1 cellular context compared by ENCODE assay signal in the genomic region with DNA sequence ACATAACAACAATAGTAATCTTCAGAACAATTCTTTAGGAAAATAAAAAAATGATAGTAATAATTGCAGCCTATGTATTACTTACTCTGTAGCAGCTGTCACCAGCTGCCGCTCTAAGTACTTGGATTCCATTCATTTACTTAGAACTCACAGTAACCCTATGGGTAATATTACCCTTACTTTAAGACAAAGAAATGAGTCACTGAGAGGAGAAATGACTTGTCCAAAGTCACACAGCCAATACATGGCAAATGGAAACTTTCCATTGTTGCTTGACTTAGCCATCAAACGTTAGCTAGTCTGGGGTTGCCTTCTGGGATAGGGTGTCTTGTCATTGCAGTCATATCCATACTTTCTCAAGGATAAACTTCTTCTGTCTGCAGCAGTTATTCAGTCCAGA.
TF ChIP-seq lines count a peak whose summit lies in the region.

No MANE protein-coding gene starts in this region.

TF ChIP-seq in GM12878, 131 proteins besides CTCF, POLR2A, EP300 and RAD21 (continued from another document):
- TF ChIP-seq IKZF1 (conservative IDR thresholded peaks at IDR 0.05) (0 out of 2 replicates have a peak, but pooled peaks have one; percentile 10), LARP7 (IDR thresholded peaks at IDR 0.05) (no peak), SMAD5 (IDR thresholded peaks at IDR 0.05; ENCODE audit: low read depth) (no peak), IKZF2 (IDR thresholded peaks at IDR 0.05) (peak; percentile 50 to 63; a peak in 2 of 4 replicates), BCL11A (IDR thresholded peaks at IDR 0.05; ENCODE audit: low read depth, low read length) (peak; percentile 46; the same call in 1 of the 2 replicates), CBX5 (IDR thresholded peaks at IDR 0.05; ENCODE audit: low read depth) (0 out of 2 replicates have a peak, but pooled peaks have one; percentile 51), CHD2 (IDR thresholded peaks at IDR 0.05; ENCODE audit: borderline replicate concordance, low read depth, low read length) (no peak)
- TF ChIP-seq, protein P1, sequence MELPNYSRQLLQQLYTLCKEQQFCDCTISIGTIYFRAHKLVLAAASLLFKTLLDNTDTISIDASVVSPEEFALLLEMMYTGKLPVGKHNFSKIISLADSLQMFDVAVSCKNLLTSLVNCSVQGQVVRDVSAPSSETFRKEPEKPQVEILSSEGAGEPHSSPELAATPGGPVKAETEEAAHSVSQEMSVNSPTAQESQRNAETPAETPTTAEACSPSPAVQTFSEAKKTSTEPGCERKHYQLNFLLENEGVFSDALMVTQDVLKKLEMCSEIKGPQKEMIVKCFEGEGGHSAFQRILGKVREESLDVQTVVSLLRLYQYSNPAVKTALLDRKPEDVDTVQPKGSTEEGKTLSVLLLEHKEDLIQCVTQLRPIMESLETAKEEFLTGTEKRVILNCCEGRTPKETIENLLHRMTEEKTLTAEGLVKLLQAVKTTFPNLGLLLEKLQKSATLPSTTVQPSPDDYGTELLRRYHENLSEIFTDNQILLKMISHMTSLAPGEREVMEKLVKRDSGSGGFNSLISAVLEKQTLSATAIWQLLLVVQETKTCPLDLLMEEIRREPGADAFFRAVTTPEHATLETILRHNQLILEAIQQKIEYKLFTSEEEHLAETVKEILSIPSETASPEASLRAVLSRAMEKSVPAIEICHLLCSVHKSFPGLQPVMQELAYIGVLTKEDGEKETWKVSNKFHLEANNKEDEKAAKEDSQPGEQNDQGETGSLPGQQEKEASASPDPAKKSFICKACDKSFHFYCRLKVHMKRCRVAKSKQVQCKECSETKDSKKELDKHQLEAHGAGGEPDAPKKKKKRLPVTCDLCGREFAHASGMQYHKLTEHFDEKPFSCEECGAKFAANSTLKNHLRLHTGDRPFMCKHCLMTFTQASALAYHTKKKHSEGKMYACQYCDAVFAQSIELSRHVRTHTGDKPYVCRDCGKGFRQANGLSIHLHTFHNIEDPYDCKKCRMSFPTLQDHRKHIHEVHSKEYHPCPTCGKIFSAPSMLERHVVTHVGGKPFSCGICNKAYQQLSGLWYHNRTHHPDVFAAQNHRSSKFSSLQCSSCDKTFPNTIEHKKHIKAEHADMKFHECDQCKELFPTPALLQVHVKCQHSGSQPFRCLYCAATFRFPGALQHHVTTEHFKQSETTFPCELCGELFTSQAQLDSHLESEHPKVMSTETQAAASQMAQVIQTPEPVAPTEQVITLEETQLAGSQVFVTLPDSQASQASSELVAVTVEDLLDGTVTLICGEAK (IDR thresholded peaks at IDR 0.05; ENCODE audit: borderline replicate concordance), result no peak
- TF ChIP-seq, protein P2, sequence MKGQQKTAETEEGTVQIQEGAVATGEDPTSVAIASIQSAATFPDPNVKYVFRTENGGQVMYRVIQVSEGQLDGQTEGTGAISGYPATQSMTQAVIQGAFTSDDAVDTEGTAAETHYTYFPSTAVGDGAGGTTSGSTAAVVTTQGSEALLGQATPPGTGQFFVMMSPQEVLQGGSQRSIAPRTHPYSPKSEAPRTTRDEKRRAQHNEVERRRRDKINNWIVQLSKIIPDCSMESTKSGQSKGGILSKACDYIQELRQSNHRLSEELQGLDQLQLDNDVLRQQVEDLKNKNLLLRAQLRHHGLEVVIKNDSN (IDR thresholded peaks at IDR 0.05; ENCODE audit: borderline replicate concordance, extremely low read length, insufficient read depth, low read depth, low read length), result no peak
